In the genomic region with DNA sequence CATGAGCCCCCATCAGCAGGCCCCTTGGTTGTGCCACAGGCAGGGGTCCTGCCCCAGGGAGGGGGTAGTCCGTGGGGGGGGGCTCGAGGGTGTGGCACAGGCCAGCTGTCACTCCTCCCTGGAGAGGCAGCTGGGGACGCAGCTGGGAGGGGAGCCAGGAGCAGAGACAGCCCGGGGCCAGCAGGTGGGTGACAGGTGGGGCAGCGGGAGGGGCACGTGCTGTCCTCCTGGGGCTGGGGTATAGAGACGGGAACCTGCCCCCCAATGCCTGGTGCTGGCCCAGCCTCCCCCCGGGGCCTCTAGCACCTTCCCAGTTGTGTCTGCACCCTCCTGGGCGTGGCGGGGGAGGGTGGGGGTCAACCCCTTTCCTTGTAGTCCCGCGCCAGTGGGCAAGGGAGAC, we compare ENCODE assay signal across 7 cellular contexts.
A peak's percentile ranks its signal among the peaks of the same experiment; 100 is the strongest.
DNase-seq lines count a peak whose midpoint lies in the region; ATAC-seq and TF ChIP-seq lines count a peak whose summit lies in the region.
"Not testable (repeated sequence)": the region's sequence is repeated elsewhere in the genome, so short reads cannot be mapped to it uniquely, and the experiment has no call there.

No MANE protein-coding gene starts in this region.

- TF ChIP-seq CTCF in epithelial cell of proximal tubule (conservative IDR thresholded peaks at IDR 0.05; ENCODE audit: low read depth, low read length); fibroblast of villous mesenchyme (IDR thresholded peaks at IDR 0.05; ENCODE audit: insufficient read depth, low read depth, low read length); left ventricle myocardium inferior (IDR thresholded peaks at IDR 0.05; ENCODE audit: borderline replicate concordance); osteocyte (IDR thresholded peaks at IDR 0.05); suprapubic skin (IDR thresholded peaks at IDR 0.05): not testable (repeated sequence)

- not testable (repeated sequence) for TF ChIP-seq EP300 in suprapubic skin (IDR thresholded peaks at IDR 0.05)

- not testable (repeated sequence) for H3K4me3 Mint-ChIP-seq in osteocyte (ENCODE audit: unreplicated experiment)

- H3K4me3 ChIP-seq in epithelial cell of proximal tubule (ENCODE audit: low read depth, low read length) (peak overlapping the region; percentile 23), fibroblast of villous mesenchyme (ENCODE audit: low read depth, low read length) (peak overlapping the region; percentile 45), left ventricle myocardium inferior (peak overlapping the region; percentile 38), suprapubic skin (peak overlapping the region; percentile 16)

- ATAC-seq in left colon: not testable (repeated sequence)

- H3K27me3 Mint-ChIP-seq in osteocyte (ENCODE audit: unreplicated experiment): not testable (repeated sequence)

- peak overlapping the region; percentile 50 for H3K27ac ChIP-seq in left ventricle myocardium inferior (replicated peaks)
- not testable (repeated sequence) for H3K27ac ChIP-seq in suprapubic skin

- H3K36me3 Mint-ChIP-seq in osteocyte (ENCODE audit: unreplicated experiment): not testable (repeated sequence)

- not testable (repeated sequence) for H3K9me3 ChIP-seq in left ventricle myocardium inferior (replicated peaks); suprapubic skin

- not testable (repeated sequence) for H3K4me1 Mint-ChIP-seq in osteocyte (ENCODE audit: unreplicated experiment)

- not testable (repeated sequence) for H3K9me3 Mint-ChIP-seq in osteocyte (ENCODE audit: unreplicated experiment)

- DNase-seq in ELF-1 (ENCODE audit: low read depth, low spot score): peak; percentile 0
- not testable (repeated sequence) for DNase-seq in epithelial cell of proximal tubule (ENCODE audit: low read depth); fibroblast of villous mesenchyme (ENCODE audit: low read depth); left ventricle myocardium inferior; suprapubic skin (ENCODE audit: low spot score in 2 of 2)
- peak; percentile 12 to 26 for DNase-seq in left colon
- DNase-seq in osteocyte (ENCODE audit: extremely low spot score, unreplicated experiment): peak; percentile 70

- not testable (repeated sequence) for H3K36me3 ChIP-seq in left ventricle myocardium inferior, suprapubic skin

- not testable (repeated sequence) for TF ChIP-seq POLR2A in suprapubic skin (IDR thresholded peaks at IDR 0.05)

- WGBS in suprapubic skin: no CpG with 5 or more reads among the region's 12 CpGs

- H3K27ac Mint-ChIP-seq in osteocyte (ENCODE audit: unreplicated experiment): not testable (repeated sequence)

- H3K4me1 ChIP-seq in left ventricle myocardium inferior, suprapubic skin: not testable (repeated sequence)

- intact Hi-C loops in left ventricle myocardium inferior (cut with micrococcal nuclease); left colon (cut with DNase I, micrococcal nuclease): not testable (repeated sequence)

- not testable (repeated sequence) for H3K27me3 ChIP-seq in left ventricle myocardium inferior (ENCODE audit: low read depth); suprapubic skin
